In genomic region chr17:77319211-77320031, GRCh38 we compare ENCODE assay signal across 8 cellular contexts.
DNase-seq lines count a peak whose midpoint lies in the region; ATAC-seq and TF ChIP-seq lines count a peak whose summit lies in the region.

No MANE protein-coding gene starts in this region.

- CTCF ChIA-PET in activated CD4-positive, alpha-beta T cell treated with anti-CD3 and anti-CD28 coated beads for 36 hours (lab: Charles Lee), result no interaction called here

- TF ChIP-seq CTCF in GM13976 (IDR thresholded peaks at IDR 0.05; ENCODE audit: borderline replicate concordance, control extremely low read depth, extremely low read depth, insufficient read depth, missing control alignments) (no peak), endodermal cell (conservative IDR thresholded peaks at IDR 0.05) (no peak), testis (IDR thresholded peaks at IDR 0.05) (no peak)

- WGBS in endodermal cell (ENCODE audit: insufficient coverage in 1 of 2, insufficient read length in 1 of 2), 2 experiments, result 59 to 75% methylated on average over 31 to 38 of the region's 38 CpGs
- WGBS in testis, 2 donors, result 38 to 42% methylated on average over 32 to 38 of the region's 38 CpGs

- intact Hi-C loops in activated CD4-positive, alpha-beta T cell treated with anti-CD3 and anti-CD28 coated beads for 36 hours (cut with DNase I, micrococcal nuclease), result no loop called here
- intact Hi-C loops in testis (cut with DNase I; ENCODE audit: low total_unique reads), result no loop called here

- no peaks in the 10 kb centered on the region for H3K9me3 ChIP-seq in endodermal cell (ENCODE audit: control insufficient read depth, low read length)
- H3K9me3 ChIP-seq in muscle layer of duodenum (ENCODE audit: control insufficient read depth in 1 of 2, low read length in 2 of 2), result no peaks in the 10 kb centered on the region
- no peaks in the 10 kb centered on the region for H3K9me3 ChIP-seq in testis

- DNase-seq in GM13976 (ENCODE audit: low spot score) (peak; percentile 84), endodermal cell (peak; percentile 86), testis (peak; percentile 75), activated gamma-delta T cell treated with Interleukin-2 at 50 U/mL for 16 hours (no peak)
- DNase-seq in activated CD4-positive, alpha-beta T cell treated with anti-CD3 and anti-CD28 coated beads for 36 hours, result peak; percentile 80

- peak overlapping the region; percentile 82 to 98 (median 94) for H3K4me3 Mint-ChIP-seq in IgD-negative memory B cell
- peak overlapping the region; percentile 70 for H3K4me3 Mint-ChIP-seq in activated CD4-positive, alpha-beta T cell treated with anti-CD3 and anti-CD28 coated beads for 36 hours
- H3K4me3 Mint-ChIP-seq in endodermal cell, result no peak overlapping the region

- H3K27ac ChIP-seq in endodermal cell (ENCODE audit: low read depth, low read length) (peak overlapping the region; percentile 36), muscle layer of duodenum (ENCODE audit: low read length) (peak overlapping the region; percentile 96), testis (peak overlapping the region; percentile 50 to 72)

- H3K27me3 ChIP-seq in endodermal cell (ENCODE audit: control insufficient read depth, insufficient read depth, low read length, poor library complexity, severe bottlenecking) (no peaks in the 10 kb centered on the region), muscle layer of duodenum (ENCODE audit: low read depth, low read length) (no peaks in the 10 kb centered on the region), testis (no peaks in the 10 kb centered on the region)

- POLR2A ChIA-PET in activated CD4-positive, alpha-beta T cell treated with anti-CD3 and anti-CD28 coated beads for 36 hours (lab: Charles Lee), result no interaction called here

- H3K36me3 ChIP-seq in endodermal cell (ENCODE audit: control insufficient read depth, insufficient read depth, low read length), result no peaks in the 10 kb centered on the region
- peaks cover 0 to 6% of the 10 kb centered on the region in 2 donors for H3K36me3 ChIP-seq in muscle layer of duodenum (ENCODE audit: control insufficient read depth in 1 of 2, insufficient read depth in 2 of 2, low read length in 2 of 2)
- H3K36me3 ChIP-seq in testis (ENCODE audit: low read depth, missing control alignments), result no peaks in the 10 kb centered on the region

- no peak overlapping the region for H3K9ac ChIP-seq in endodermal cell (ENCODE audit: extremely low read depth, low read length, poor library complexity, severe bottlenecking)

- peak; percentile 89 for ATAC-seq in activated CD4-positive, alpha-beta T cell treated with anti-CD3 and anti-CD28 coated beads for 36 hours
- ATAC-seq in GM19324 (IDR thresholded peaks at IDR 0.05; ENCODE audit: low FRiP score, unreplicated experiment), result no peak

- no peak for TF ChIP-seq POLR2A in testis (IDR thresholded peaks at IDR 0.05)

- H3K9me3 Mint-ChIP-seq in IgD-negative memory B cell (peaks cover 0 to 2% (median 0%) of the 10 kb centered on the region in 3 donors), endodermal cell (no peaks in the 10 kb centered on the region)
- no peaks in the 10 kb centered on the region for H3K9me3 Mint-ChIP-seq in activated CD4-positive, alpha-beta T cell treated with anti-CD3 and anti-CD28 coated beads for 36 hours (ENCODE audit: low read depth)

- peaks cover 47 to 53% (median 53%) of the 10 kb centered on the region in 3 donors for H3K4me1 Mint-ChIP-seq in IgD-negative memory B cell
- H3K4me1 Mint-ChIP-seq in activated CD4-positive, alpha-beta T cell treated with anti-CD3 and anti-CD28 coated beads for 36 hours, result peaks cover 31% of the 10 kb centered on the region
- H3K4me1 Mint-ChIP-seq in endodermal cell, result peaks cover 17% of the 10 kb centered on the region

- peaks cover 3% of the 10 kb centered on the region for H3K36me3 Mint-ChIP-seq in IgD-negative memory B cell
- no peaks in the 10 kb centered on the region for H3K36me3 Mint-ChIP-seq in activated CD4-positive, alpha-beta T cell treated with anti-CD3 and anti-CD28 coated beads for 36 hours (ENCODE audit: low read depth)
- H3K36me3 Mint-ChIP-seq in endodermal cell (ENCODE audit: low read depth), result peaks cover 1% of the 10 kb centered on the region

- H3K4me3 ChIP-seq in endodermal cell (ENCODE audit: low read length), result no peak overlapping the region
- peak overlapping the region; percentile 62 to 70 for H3K4me3 ChIP-seq in muscle layer of duodenum (ENCODE audit: low read depth in 1 of 2, low read length in 2 of 2)
- H3K4me3 ChIP-seq in testis, result peak overlapping the region; percentile 24 to 43

- H3K4me1 ChIP-seq in endodermal cell (ENCODE audit: control insufficient read depth, insufficient read depth, low read length) (no peaks in the 10 kb centered on the region), muscle layer of duodenum (ENCODE audit: control insufficient read depth in 1 of 2, insufficient read depth in 2 of 2, low read length in 2 of 2) (peaks cover 18 to 41% of the 10 kb centered on the region in 2 donors), testis (peaks cover 52% of the 10 kb centered on the region)

- in situ Hi-C loops in GM13976 (cut with MboI; ENCODE audit: low sequenced_read_pairs, unreplicated experiment), result loop anchor here (10.0 kb wide), 1 partner anchor 175 kb away; no protein-coding TSS in a partner anchor

- H3K27ac Mint-ChIP-seq in IgD-negative memory B cell (peak overlapping the region; percentile 90 to 98 (median 97)), endodermal cell (peak overlapping the region; percentile 30)
- peak overlapping the region; percentile 84 for H3K27ac Mint-ChIP-seq in activated CD4-positive, alpha-beta T cell treated with anti-CD3 and anti-CD28 coated beads for 36 hours

- H3K27me3 Mint-ChIP-seq in IgD-negative memory B cell, result peaks cover 7% of the 10 kb centered on the region
- no peaks in the 10 kb centered on the region for H3K27me3 Mint-ChIP-seq in activated CD4-positive, alpha-beta T cell treated with anti-CD3 and anti-CD28 coated beads for 36 hours
- H3K27me3 Mint-ChIP-seq in endodermal cell (ENCODE audit: insufficient read depth), result no peaks in the 10 kb centered on the region

Comparison
In these comparisons a context has a peak if more than half of its experiments do, and no peak if none do; other contexts are left out.
1. H3K27ac Mint-ChIP-seq: peak in every context shown above with its lines; median percentile 97 in IgD-negative memory B cell; 84 in activated CD4-positive, alpha-beta T cell treated with anti-CD3 and anti-CD28 coated beads for 36 hours; 30 in endodermal cell.
2. H3K27ac ChIP-seq: peak in every context shown above with its lines; median percentile 96 in muscle layer of duodenum; 61 in testis; 36 in endodermal cell.